Comparison of ENCODE assay signal across 2 cellular contexts in genomic region chr13:109779074-109779473, GRCh38.
TF ChIP-seq lines count a peak whose summit lies in the region.

No MANE protein-coding gene starts in this region.

TF ChIP-seq in K562, 482 proteins besides CTCF, POLR2A, EP300 and RAD21 (continued from another document):
- no peak for TF ChIP-seq TAF1 (IDR thresholded peaks at IDR 0.05; ENCODE audit: control insufficient read depth, extremely low read depth, insufficient read depth, low read length, severe bottlenecking)
- no peak for TF ChIP-seq KLF10 (CRISPR knock-in tag; IDR thresholded peaks at IDR 0.05)
- TF ChIP-seq ZBTB1 (CRISPR knock-in tag; IDR thresholded peaks at IDR 0.05; ENCODE audit: borderline replicate concordance, low read depth) = no peak
- no peak for TF ChIP-seq MAFG (tag; conservative IDR thresholded peaks at IDR 0.05)
- TF ChIP-seq NR2C1 (IDR thresholded peaks at IDR 0.05) = no peak
- no peak for TF ChIP-seq NR2C1 (tag; IDR thresholded peaks at IDR 0.05)
- TF ChIP-seq TAF9B (IDR thresholded peaks at IDR 0.05; ENCODE audit: partially characterized antibody) = no peak
- no peak for TF ChIP-seq ZNF318 (IDR thresholded peaks at IDR 0.05; ENCODE audit: borderline replicate concordance in 1 of 2, low read depth in 1 of 2)
- no peak for TF ChIP-seq MIER1 (IDR thresholded peaks at IDR 0.05; ENCODE audit: low read depth)
- TF ChIP-seq SETDB1 (IDR thresholded peaks at IDR 0.05; ENCODE audit: low read length) = no peak
- TF ChIP-seq MTA3 (IDR thresholded peaks at IDR 0.05; ENCODE audit: borderline replicate concordance) = no peak
- no peak for TF ChIP-seq FOXA3 (CRISPR knock-in tag; conservative IDR thresholded peaks at IDR 0.05 in 1 of 2, IDR thresholded peaks at IDR 0.05 in 1 of 2)
- no peak for TF ChIP-seq NR0B1 (IDR thresholded peaks at IDR 0.05; ENCODE audit: partially characterized antibody)
- TF ChIP-seq ZNF324 (CRISPR knock-in tag; IDR thresholded peaks at IDR 0.05) = no peak

TF ChIP-seq in neural cell, 6 proteins besides CTCF, POLR2A, EP300 and RAD21 (continued from another document):
- TF ChIP-seq EZH2 (IDR thresholded peaks at IDR 0.05; ENCODE audit: borderline replicate concordance, insufficient read depth, low read length, poor library complexity, severe bottlenecking) = no peak
- no peak for TF ChIP-seq SMC3 (conservative IDR thresholded peaks at IDR 0.05; ENCODE audit: poor library complexity)
- TF ChIP-seq POLR2AphosphoS5 (IDR thresholded peaks at IDR 0.05) = no peak
- TF ChIP-seq REST (IDR thresholded peaks at IDR 0.05; ENCODE audit: borderline replicate concordance) = no peak
TF ChIP-seq in neural cell: peak in this region for 0.
